Comparison of ENCODE assay signal across 8 cellular contexts in the genomic region with DNA sequence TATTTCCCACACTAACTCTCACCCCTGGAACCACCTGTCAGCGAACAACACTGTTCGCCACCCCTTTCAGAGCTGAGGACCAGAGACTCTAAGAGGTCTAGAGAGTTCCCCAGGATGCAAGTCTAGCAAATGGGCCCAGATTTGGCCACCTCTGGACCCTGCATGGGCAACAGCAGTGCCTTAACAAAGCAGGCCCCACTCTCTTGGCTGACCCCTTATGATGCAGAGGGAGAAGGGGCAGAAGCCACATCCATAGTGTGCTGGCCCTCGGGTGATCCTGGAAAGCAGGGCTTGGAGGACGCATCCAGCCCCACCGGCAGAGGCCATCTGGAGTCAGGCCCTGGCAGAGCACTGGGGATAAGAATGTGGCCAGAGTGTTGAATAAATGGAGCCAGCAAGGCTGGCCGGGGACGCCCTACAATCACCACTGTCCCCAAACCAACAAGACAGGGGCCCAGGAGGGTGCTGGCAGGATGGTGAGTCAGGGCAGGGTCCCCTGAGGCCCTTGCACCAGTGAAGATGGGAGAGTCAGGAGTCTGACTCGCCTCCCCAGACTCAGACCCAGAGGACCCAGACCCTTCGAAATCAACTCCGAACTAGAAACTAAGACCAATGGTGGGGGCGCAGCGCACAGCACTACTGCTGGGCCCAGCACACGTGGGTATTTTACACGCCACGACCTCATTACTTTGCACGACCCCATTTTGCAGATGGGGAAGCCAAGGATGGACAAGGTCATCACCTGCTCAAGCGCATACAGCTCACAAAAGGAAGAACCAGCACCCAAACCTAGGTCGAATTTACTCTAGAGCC. TPM values are rescaled to one million over a fixed set of nuclear protein-coding genes. Genes with fewer than 3 reads are reported as not detected.
DNase-seq lines count a peak whose midpoint lies in the region; ATAC-seq, FAIRE-seq and TF ChIP-seq lines count a peak whose summit lies in the region.
"Had no signal": no experiment of that assay in that cellular context is flagged by ENCODE, and none has a peak within 500 bp of the region (broad histone marks: within the 10 kb centered on the region; RNA-seq: fewer than 3 reads in every experiment).

No MANE protein-coding gene starts in this region.

- H3K4me1 ChIP-seq in Loucy (ENCODE audit: insufficient read depth, low read length, poor library complexity, severe bottlenecking) (peaks cover 41% of the 10 kb centered on the region), kidney (ENCODE audit: control insufficient read depth in 1 of 2, insufficient read depth in 1 of 2, low read depth in 1 of 2, low read length in 2 of 2) (peaks cover 12 to 41% of the 10 kb centered on the region in 2 donors)

- peak overlapping the region; percentile 29 for H3K4me2 ChIP-seq in Loucy (ENCODE audit: low read depth, low read length, poor library complexity, severe bottlenecking)

- peaks cover 4% of the 10 kb centered on the region; the same call in 1 of the 2 replicates for H3F3A ChIP-seq in Loucy (ENCODE audit: low read depth)

- H3K9me2 ChIP-seq in Loucy (replicated peaks; ENCODE audit: low read depth, low read length) = no peaks in the 10 kb centered on the region

- peaks cover 90% of the 10 kb centered on the region for H4K20me1 ChIP-seq in Loucy (ENCODE audit: insufficient read depth, low read length, poor library complexity, severe bottlenecking)

- FAIRE-seq in kidney (lab: Jason Lieb, UNC) = no peak

- H3K4me3 ChIP-seq in Loucy (ENCODE audit: low read length, poor library complexity, severe bottlenecking) (peak overlapping the region; percentile 8), kidney (ENCODE audit: low read length in 2 of 2) (no peak overlapping the region)

- ATAC-seq in GM19324 (IDR thresholded peaks at IDR 0.05; ENCODE audit: low FRiP score, unreplicated experiment) (no peak), GM19351 (IDR thresholded peaks at IDR 0.05; ENCODE audit: unreplicated experiment) (no peak)

- no peak for DNase-seq in kidney
- DNase-seq in substantia nigra (lab: John Stamatoyannopoulos, UW) = peak in 2 of 49 donors; percentile 16 to 30
- DNase-seq in activated CD4-positive, alpha-beta T cell treated with anti-CD3 and anti-CD28 coated beads, Interleukin-2, amount 50 U/mL, for 1 hour = no peak
- DNase-seq: NCI-H1105 treated with DMSO at 0.1 percent for 48 hours had no signal

- H3K36me3 ChIP-seq in Loucy (ENCODE audit: insufficient read depth, low read length) (peaks cover 39% of the 10 kb centered on the region; the same call in 1 of the 2 replicates), kidney (ENCODE audit: control insufficient read depth in 1 of 2, insufficient read depth in 2 of 2, low read length in 2 of 2) (peaks cover 3 to 6% of the 10 kb centered on the region in 2 donors)

- TF ChIP-seq CTCF in Loucy (conservative IDR thresholded peaks at IDR 0.05; ENCODE audit: low read length) (no peak), kidney (IDR thresholded peaks at IDR 0.05; ENCODE audit: borderline replicate concordance, extremely low read depth, insufficient read depth) (no peak)

- peaks cover 98% of the 10 kb centered on the region for H3K79me2 ChIP-seq in Loucy (ENCODE audit: insufficient read depth, low read length)

- H3K9ac ChIP-seq in Loucy (ENCODE audit: low read depth, low read length, poor library complexity, severe bottlenecking) = no peak overlapping the region
- peak overlapping the region in 1 of 2 donors; percentile 12 for H3K9ac ChIP-seq in kidney (ENCODE audit: low read length in 2 of 2)

- no peaks in the 10 kb centered on the region for H3K9me3 ChIP-seq in Loucy (ENCODE audit: insufficient read depth, low read depth, low read length)
- no peaks in the 10 kb centered on the region for H3K9me3 ChIP-seq in kidney (ENCODE audit: control insufficient read depth in 1 of 2, low read length in 2 of 2)

- no peaks in the 10 kb centered on the region for H3K27me3 ChIP-seq in Loucy (ENCODE audit: insufficient read depth, low read length, poor library complexity, severe bottlenecking)

- H3K27ac ChIP-seq in angular gyrus (ENCODE audit: low read depth, low read length) (peak overlapping the region; percentile 59), kidney (ENCODE audit: low read depth in 2 of 2, low read length in 2 of 2) (peak overlapping the region; percentile 53 to 54), substantia nigra (ENCODE audit: low read depth, low read length, poor library complexity, severe bottlenecking) (peak overlapping the region; percentile 63)

- H2AFZ ChIP-seq in Loucy (ENCODE audit: low read length) = no peak overlapping the region

- intact Hi-C loops in kidney (cut with DNase I) = no loop called here

RNA-seq across cellular contexts. Expression of a gene that starts 6.5 kb away (rescaled TPM):
- 101 TPM for total RNA-seq in kidney
- polyA plus RNA-seq in kidney (ENCODE audit: insufficient read depth, low read depth, low replicate concordance) = 33.6 TPM

RNA-seq across cellular contexts. Expression of a gene that starts 37.9 kb away (rescaled TPM):
- 54.1 TPM for total RNA-seq in kidney
- polyA plus RNA-seq in kidney (ENCODE audit: insufficient read depth, low read depth, low replicate concordance) = 22.9 TPM
